Comparison of ENCODE assay signal across 20 cellular contexts in genomic region chr17:3006801-3007200, GRCh38. TPM values are rescaled to one million over a fixed set of nuclear protein-coding genes. Genes with fewer than 3 reads are reported as not detected.
"Had no signal": no experiment of that assay in that cellular context is flagged by ENCODE, and none has a peak within 500 bp of the region (broad histone marks: within the 10 kb centered on the region; RNA-seq: fewer than 3 reads in every experiment).

No MANE protein-coding gene starts in this region.

- ATAC-seq: activated naive CD4-positive, alpha-beta T cell treated with anti-CD3 and anti-CD28 coated beads, Interleukin-2, amount 50 U/mL, for 72 hours; left colon had no signal

- H3K4me3 Mint-ChIP-seq: brain, memory B cell had no signal

- DNase-seq: activated CD4-positive, alpha-beta T cell treated with anti-CD3 and anti-CD28 coated beads, Interleukin-2, amount 50 U/mL, for 1 hour; activated CD4-positive, CD25-positive, alpha-beta regulatory T cell; activated T-cell treated with anti-CD3 and anti-CD28 coated beads for 4 hours; amniotic stem cell; esophagus squamous epithelium; foreskin fibroblast; left colon; T-helper 2 cell; tibial artery had no signal

- H3K27me3 Mint-ChIP-seq: memory B cell had no signal

- H3K36me3 Mint-ChIP-seq: activated naive CD4-positive, alpha-beta T cell treated with anti-CD3 and anti-CD28 coated beads, Interleukin-2, amount 50 U/mL, for 72 hours; brain had no signal

- H3K4me3 ChIP-seq: dorsolateral prefrontal cortex, esophagus squamous epithelium, tibial artery had no signal

- H3K36me3 ChIP-seq: tibial artery had no signal

- H3K27ac ChIP-seq: dorsolateral prefrontal cortex, esophagus squamous epithelium, tibial artery had no signal

- H3K9me3 ChIP-seq: esophagus squamous epithelium, tibial artery had no signal

- H3K27me3 ChIP-seq: dorsolateral prefrontal cortex, esophagus squamous epithelium, tibial artery had no signal

- H3K27ac Mint-ChIP-seq: activated naive CD4-positive, alpha-beta T cell treated with anti-CD3 and anti-CD28 coated beads, Interleukin-2, amount 50 U/mL, for 72 hours; activated T-helper 2 cell treated with anti-CD3 and anti-CD28 coated beads, Interferon-gamma antibody, Interleukin-2, Interleukin-4, amounts not matched to agents 10 μg/mL and 5 μg/mL and 100 μg/mL, durations not matched to agents 14 hours and 24 hours and 36 hours; memory B cell had no signal

- FAIRE-seq: TTC549 had no signal

- H3K9me3 Mint-ChIP-seq: activated naive CD4-positive, alpha-beta T cell treated with anti-CD3 and anti-CD28 coated beads, Interleukin-2, amount 50 U/mL, for 72 hours; activated T-helper 2 cell treated with anti-CD3 and anti-CD28 coated beads, Interferon-gamma antibody, Interleukin-2, Interleukin-4, amounts not matched to agents 10 μg/mL and 5 μg/mL and 100 μg/mL, durations not matched to agents 14 hours and 24 hours and 36 hours; memory B cell had no signal

RNA-seq across cellular contexts. Expression of gene OR1D5, which starts 56.6 kb away (rescaled TPM):
- total RNA-seq: activated CD8-positive, alpha-beta memory T cell treated with anti-CD3 and anti-CD28 coated beads for 36 hours; activated naive CD4-positive, alpha-beta T cell treated with anti-CD3 and anti-CD28 coated beads, Interleukin-2, amount 50 U/mL, for 72 hours; activated T-helper 2 cell treated with anti-CD3 and anti-CD28 coated beads, Interferon-gamma antibody, Interleukin-2, Interleukin-4, amounts not matched to agents 10 μg/mL and 5 μg/mL and 100 μg/mL, durations not matched to agents 14 hours and 24 hours and 36 hours; cerebellum; dorsolateral prefrontal cortex; esophagus squamous epithelium; left colon; osteocyte; skeletal muscle tissue had no signal
- polyA plus RNA-seq: neural cell had no signal
